Comparison of ENCODE assay signal across 1 cellular context in genomic region chr4:56469489-56470210, GRCh38.
TF ChIP-seq lines count a peak whose summit lies in the region.

No MANE protein-coding gene starts in this region.

TF ChIP-seq in endothelial cell of umbilical vein, 7 proteins besides CTCF, POLR2A, EP300 and RAD21:
- TF ChIP-seq FOS (IDR thresholded peaks at IDR 0.05; ENCODE audit: borderline replicate concordance, insufficient read depth, low read length) (no peak), MYC (IDR thresholded peaks at IDR 0.05; ENCODE audit: low read depth, low read length) (no peak), POLR2AphosphoS5 (IDR thresholded peaks at IDR 0.05; ENCODE audit: insufficient read depth, low read depth, low read length) (no peak), JUN (IDR thresholded peaks at IDR 0.05; ENCODE audit: borderline replicate concordance, insufficient read depth, insufficient read length, low read depth) (peak; percentile 33)
- TF ChIP-seq, protein P1, sequence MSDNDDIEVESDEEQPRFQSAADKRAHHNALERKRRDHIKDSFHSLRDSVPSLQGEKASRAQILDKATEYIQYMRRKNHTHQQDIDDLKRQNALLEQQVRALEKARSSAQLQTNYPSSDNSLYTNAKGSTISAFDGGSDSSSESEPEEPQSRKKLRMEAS (IDR thresholded peaks at IDR 0.05; ENCODE audit: insufficient read depth, insufficient read length) = no peak
TF ChIP-seq in endothelial cell of umbilical vein: peak in this region for 1.
